20 cellular contexts compared by ENCODE assay signal in genomic region chr18:76791106-76791505, GRCh38. TPM values are rescaled to one million over a fixed set of nuclear protein-coding genes. Genes with fewer than 3 reads are reported as not detected.
DNase-seq lines count a peak whose midpoint lies in the region; ATAC-seq, FAIRE-seq and TF ChIP-seq lines count a peak whose summit lies in the region.
"Had no signal": no experiment of that assay in that cellular context is flagged by ENCODE, and none has a peak within 500 bp of the region (broad histone marks: within the 10 kb centered on the region; RNA-seq: fewer than 3 reads in every experiment).

No MANE protein-coding gene starts in this region.

- H3K36me3 Mint-ChIP-seq in astrocyte (ENCODE audit: low read depth, unreplicated experiment): peaks cover 2% of the 10 kb centered on the region

- peaks cover 19% of the 10 kb centered on the region for H3K9me3 Mint-ChIP-seq in astrocyte (ENCODE audit: unreplicated experiment)
- H3K9me3 Mint-ChIP-seq: CD4-positive, alpha-beta T cell had no signal

- TF ChIP-seq POLR2A in HepG2 (IDR thresholded peaks at IDR 0.05; ENCODE audit: insufficient read depth in 1 of 2, low read depth in 2 of 2, low read length in 2 of 2): no peak

- no peaks in the 10 kb centered on the region for H3K27me3 ChIP-seq in MG63
- no peaks in the 10 kb centered on the region for H3K27me3 ChIP-seq in astrocyte (ENCODE audit: insufficient read depth, low read length)
- peaks cover 0 to 15% of the 10 kb centered on the region in 2 experiments; a peak in 2 of 5 replicates for H3K27me3 ChIP-seq in HepG2 (ENCODE audit: control insufficient read depth in 1 of 2, insufficient read depth in 2 of 2, low read length in 2 of 2)
- peaks cover 0 to 3% of the 10 kb centered on the region in 2 donors for H3K27me3 ChIP-seq in tibial artery

- TF ChIP-seq CTCF in astrocyte (IDR thresholded peaks at IDR 0.05; ENCODE audit: insufficient read depth, low read depth, low read length): no peak
- no peak for TF ChIP-seq CTCF in HepG2 (CRISPR knock-in tag; IDR thresholded peaks at IDR 0.05)
- no peak for TF ChIP-seq CTCF in tibial artery (IDR thresholded peaks at IDR 0.05)

- BruUV-seq in HepG2 (replicated peaks; lab: Mats Ljungman, UMichigan): no TSS peak

- peaks cover 4% of the 10 kb centered on the region for H3K9me3 ChIP-seq in MG63
- no peaks in the 10 kb centered on the region for H3K9me3 ChIP-seq in astrocyte (ENCODE audit: insufficient read depth, low read depth, low read length)
- peaks cover 15% of the 10 kb centered on the region for H3K9me3 ChIP-seq in HepG2 (ENCODE audit: low read length)
- peaks cover 0 to 10% (median 7%) of the 10 kb centered on the region in 3 donors for H3K9me3 ChIP-seq in tibial artery
- H3K9me3 ChIP-seq: A549, Caco-2 had no signal

- WGBS in HepG2 (ENCODE audit: low lambda C conversion rate): 50% methylated on average over 12 of the region's 12 CpGs

- H3K79me2 ChIP-seq in astrocyte (ENCODE audit: insufficient read depth, low read length) (no peaks in the 10 kb centered on the region), HepG2 (ENCODE audit: insufficient read depth, low read length) (no peaks in the 10 kb centered on the region)

- intact Hi-C loops in HepG2 (cut with micrococcal nuclease; ENCODE audit: unreplicated experiment): no loop called here
- intact Hi-C loops in tibial artery (cut with DNase I; ENCODE audit: low total_unique reads): no loop called here

- H3K27ac ChIP-seq in astrocyte (ENCODE audit: low read depth, low read length) (no peak overlapping the region), HepG2 (ENCODE audit: extremely low read length, insufficient read depth, low read length) (no peak overlapping the region), tibial artery (no peak overlapping the region)
- H3K27ac ChIP-seq: 22Rv1, A549, C4-2B, GM23248, HL-60 had no signal

- H3K4me2 ChIP-seq in astrocyte (ENCODE audit: low read length) (peak overlapping the region; percentile 5), HepG2 (ENCODE audit: low read depth, low read length) (no peak overlapping the region)
- H3K4me2 ChIP-seq: A549 had no signal

- H3K9ac ChIP-seq in astrocyte (ENCODE audit: low read length) (no peak overlapping the region), HepG2 (ENCODE audit: insufficient read depth, low read depth, low read length) (no peak overlapping the region)
- H3K9ac ChIP-seq: GM23248 had no signal

- TF ChIP-seq EP300 in HepG2 (IDR thresholded peaks at IDR 0.05; ENCODE audit: low read depth in 2 of 2, low read length in 2 of 2): no peak
- TF ChIP-seq EP300 in HepG2 (CRISPR knock-in tag; IDR thresholded peaks at IDR 0.05; ENCODE audit: borderline replicate concordance): no peak

- DNase-seq in EH (ENCODE audit: low read depth) (peak; percentile 2), MG63 (peak; percentile 22), astrocyte (ENCODE audit: low read depth) (peak; percentile 7), HepG2 (ENCODE audit: low spot score) (no peak), NCI-H1930 (lab: John Stamatoyannopoulos, UW) (no peak), tibial artery (no peak), NCI-H187 (lab: John Stamatoyannopoulos, UW) (no peak), cerebellum (ENCODE audit: low spot score) (no peak)
- DNase-seq: AML-193; Caco-2; CD4-positive, alpha-beta T cell; GM23248 had no signal

- FAIRE-seq in astrocyte (lab: Jason Lieb, UNC) (no peak), HepG2 (lab: Jason Lieb, UNC) (no peak)
- FAIRE-seq: A549, GM12878, GM19239 had no signal

- H4K20me1 ChIP-seq in astrocyte (ENCODE audit: insufficient read depth, low read length) (no peaks in the 10 kb centered on the region), HepG2 (ENCODE audit: insufficient read depth, low read length) (no peaks in the 10 kb centered on the region)

- H3K4me3 Mint-ChIP-seq in astrocyte (ENCODE audit: unreplicated experiment): no peak overlapping the region
- H3K4me3 Mint-ChIP-seq: CD4-positive, alpha-beta T cell; IgD-negative memory B cell had no signal

- H2AFZ ChIP-seq in astrocyte (ENCODE audit: low read depth, low read length) (peak overlapping the region; percentile 60), HepG2 (ENCODE audit: low read length) (no peak overlapping the region)
- H2AFZ ChIP-seq: GM23248 had no signal

- H3K4me1 ChIP-seq in astrocyte (ENCODE audit: insufficient read depth, low read length): no peaks in the 10 kb centered on the region
- no peaks in the 10 kb centered on the region for H3K4me1 ChIP-seq in HepG2 (ENCODE audit: insufficient read depth, low read length)
- no peaks in the 10 kb centered on the region for H3K4me1 ChIP-seq in tibial artery
- H3K4me1 ChIP-seq: A549, Caco-2, HAP-1 had no signal

- no peaks in the 10 kb centered on the region for H3K4me1 Mint-ChIP-seq in astrocyte (ENCODE audit: low read depth, unreplicated experiment)

- POLR2A ChIA-PET in HepG2 (lab: Yijun Ruan, JAX): no interaction called here

- no peak overlapping the region for H3K4me3 ChIP-seq in MG63
- H3K4me3 ChIP-seq in astrocyte (ENCODE audit: insufficient read depth, low read depth, low read length): no peak overlapping the region
- no peak overlapping the region for H3K4me3 ChIP-seq in HepG2 (replicated peaks in 1 of 3; ENCODE audit: insufficient read depth in 1 of 3, low read depth in 2 of 3, low read length in 3 of 3)
- no peak overlapping the region for H3K4me3 ChIP-seq in tibial artery
- H3K4me3 ChIP-seq: A549, GM12878, GM23248, HAP-1 had no signal

- TF ChIP-seq RAD21 in HepG2 (CRISPR knock-in tag; IDR thresholded peaks at IDR 0.05): no peak

- no peak overlapping the region for H3K27ac Mint-ChIP-seq in astrocyte (ENCODE audit: unreplicated experiment)
- H3K27ac Mint-ChIP-seq: CD4-positive, alpha-beta T cell; IgD-negative memory B cell had no signal

- H3K27me3 Mint-ChIP-seq in astrocyte (ENCODE audit: low read depth, unreplicated experiment): no peaks in the 10 kb centered on the region

- CTCF ChIA-PET in HepG2 (lab: Yijun Ruan, JAX; ENCODE audit: low intra/inter-chr PET ratio, low total read pairs): no interaction called here

- no peak for ATAC-seq in HepG2
- ATAC-seq: A549, GM12878 had no signal

- in situ Hi-C loops in HepG2 (cut with HindIII; ENCODE audit: extremely low pct_ligation_motif_present, low pct_unique_long_range_greater_than_20kb): no loop called here

- H3K36me3 ChIP-seq in MG63 (no peaks in the 10 kb centered on the region), astrocyte (ENCODE audit: insufficient read depth, low read length) (no peaks in the 10 kb centered on the region), HepG2 (replicated peaks in 1 of 2; ENCODE audit: control insufficient read depth in 1 of 2, insufficient read depth in 2 of 2, low read length in 2 of 2) (no peaks in the 10 kb centered on the region), tibial artery (no peaks in the 10 kb centered on the region)
- H3K36me3 ChIP-seq: HAP-1 had no signal

TF ChIP-seq in HepG2, 621 proteins besides CTCF, POLR2A, EP300 and RAD21:
- no peak for TF ChIP-seq RCOR2 (CRISPR knock-in tag; IDR thresholded peaks at IDR 0.05)
- 0 out of 2 replicates have a peak, but pooled peaks have one; percentile 7 for TF ChIP-seq CREB1 (IDR thresholded peaks at IDR 0.05)
- no peak for TF ChIP-seq CREB1 (CRISPR knock-in tag; IDR thresholded peaks at IDR 0.05)
- no peak for TF ChIP-seq ZSCAN12 (CRISPR knock-in tag; IDR thresholded peaks at IDR 0.05)
- no peak for TF ChIP-seq ZNF33A (CRISPR knock-in tag; IDR thresholded peaks at IDR 0.05; ENCODE audit: borderline replicate concordance)
- peak; percentile 50; the same call in 1 of the 2 replicates for TF ChIP-seq ATF7 (IDR thresholded peaks at IDR 0.05)
- no peak for TF ChIP-seq ATF7 (CRISPR knock-in tag; IDR thresholded peaks at IDR 0.05)

RNA-seq across cellular contexts. Expression of gene ZNF236, which starts 31.3 kb away (rescaled TPM):
- 4.4 and 43.2 TPM in 2 replicates for total RNA-seq in MG63 (2014; rRNA removed; shearing (Covaris generic); ENCODE audit: low replicate concordance)
- total RNA-seq in astrocyte: 10.9 and 13.3 TPM in 2 replicates
- 7.2 and 9.2 TPM in 2 replicates for total RNA-seq in HepG2 (2016; rRNA removed; fragmentation: Illumina TruSeq; extraction: Trizol)
- total RNA-seq in HepG2 (2016; cell fraction: cytosol; rRNA removed; fragmentation: Illumina TruSeq; extraction: Trizol; ENCODE audit: low read depth): 61.5 and 67.5 TPM in 2 replicates
- total RNA-seq in HepG2 (2016; cell fraction: insoluble cytoplasmic fraction; rRNA removed; fragmentation: Illumina TruSeq; extraction: Trizol): 7.3 and 7.5 TPM in 2 replicates
- total RNA-seq in HepG2 (2016; cell fraction: membrane; rRNA removed; fragmentation: Illumina TruSeq; extraction: Trizol): 27.9 and 29.6 TPM in 2 replicates
- 11.9 and 13.5 TPM in 2 replicates for total RNA-seq in HepG2 (2016; cell fraction: nucleus; rRNA removed; fragmentation: Illumina TruSeq; extraction: Trizol)
- 3.0 and 3.4 TPM in 2 replicates for polyA plus RNA-seq in HepG2 (2011; rRNA removed)
- 1.9 TPM in 2 replicates for polyA plus RNA-seq in HepG2 (2011; cell fraction: cytosol; rRNA removed)
- 10.0 and 10.5 TPM in 2 replicates for polyA plus RNA-seq in HepG2 (2011; cell fraction: nucleus; rRNA removed)
- 1.7 and 2.1 TPM in 2 replicates for polyA plus RNA-seq in HepG2 (2012)
- 0.10 TPM in 2 replicates for polyA plus RNA-seq in HepG2 (2016; cell fraction: cytosol; fragmentation: Illumina TruSeq; extraction: Trizol; ENCODE audit: low read depth)
- 2.1 and 2.7 TPM in 2 replicates for polyA plus RNA-seq in HepG2 (2016; cell fraction: insoluble cytoplasmic fraction; fragmentation: Illumina TruSeq; extraction: Trizol; ENCODE audit: low read depth)
- polyA plus RNA-seq in HepG2 (2016; cell fraction: membrane; fragmentation: Illumina TruSeq; extraction: Trizol; ENCODE audit: low read depth): 0.42 and 0.51 TPM in 2 replicates
- 5.6 and 6.3 TPM in 2 replicates for polyA plus RNA-seq in HepG2 (2016; cell fraction: nucleus; fragmentation: Illumina TruSeq; extraction: Trizol; ENCODE audit: insufficient read depth, low read depth)
- polyA minus RNA-seq in HepG2 (2011; rRNA and poly(A)+ RNA removed; ENCODE audit: low replicate concordance): 20.6 and 28.6 TPM in 2 replicates
- polyA minus RNA-seq in HepG2 (2011; cell fraction: cytosol; rRNA and poly(A)+ RNA removed): 8.0 and 17.3 TPM in 2 replicates
- polyA minus RNA-seq in HepG2 (2011; cell fraction: nucleus; rRNA and poly(A)+ RNA removed): 27.7 and 32.1 TPM in 2 replicates
- total RNA-seq in cerebellum: 33.8 TPM

Comparison
In these comparisons a context has a peak if more than half of its experiments do, and no peak if none do; other contexts are left out.
1. DNase-seq: peak in EH (single experiment), MG63 (single experiment) and astrocyte (single experiment); none in HepG2 (single experiment), NCI-H1930 (0 of 2), tibial artery (0 of 2), NCI-H187 (0 of 2) and cerebellum (single experiment).